Comparison of ENCODE assay signal across 20 cellular contexts in the genomic region with DNA sequence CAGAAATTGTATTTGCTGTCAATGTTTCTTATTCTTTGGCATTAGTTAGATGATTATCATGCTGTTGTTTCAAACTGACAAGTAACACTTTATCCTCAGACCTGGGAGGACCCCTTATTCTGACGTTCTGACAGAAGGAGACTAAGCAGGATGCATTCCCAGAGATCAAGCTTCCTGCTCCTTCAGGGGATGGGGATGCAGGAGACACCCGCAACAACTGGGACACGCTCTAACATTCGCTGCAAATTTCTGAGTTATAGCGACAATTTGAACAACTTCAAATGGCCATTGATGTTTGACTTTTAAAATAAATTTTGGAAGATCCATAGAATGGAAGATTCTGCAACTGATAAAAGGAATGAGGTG.
"Had no signal": no experiment of that assay in that cellular context is flagged by ENCODE, and none has a peak within 500 bp of the region (broad histone marks: within the 10 kb centered on the region; RNA-seq: fewer than 3 reads in every experiment).

No MANE protein-coding gene starts in this region.

- ATAC-seq: activated naive CD4-positive, alpha-beta T cell treated with anti-CD3 and anti-CD28 coated beads, Interleukin-2, amount 50 U/mL, for 72 hours; activated T-cell treated with anti-CD3 and anti-CD28 coated beads, Interleukin-2, amount 50 U/mL, for 4 hours; left cardiac atrium; mucosa of descending colon; pancreas; right lobe of liver; stimulated activated naive CD8-positive, alpha-beta T cell treated with anti-CD3 and anti-CD28 coated beads, Interleukin-15, amount 100 ng/mL, for 72 hours had no signal

- H3K27ac ChIP-seq: pancreas, right lobe of liver, suprapubic skin had no signal

- H3K4me3 Mint-ChIP-seq: activated T-cell treated with anti-CD3 and anti-CD28 coated beads, Interleukin-2, amount 50 U/mL, for 4 hours; naive B cell; stimulated activated naive CD8-positive, alpha-beta T cell treated with anti-CD3 and anti-CD28 coated beads, Interleukin-15, amount 100 ng/mL, for 72 hours had no signal

- H3K27ac Mint-ChIP-seq: activated naive CD4-positive, alpha-beta T cell treated with anti-CD3 and anti-CD28 coated beads, Interleukin-2, amount 50 U/mL, for 72 hours; naive B cell; stimulated activated naive CD8-positive, alpha-beta T cell treated with anti-CD3 and anti-CD28 coated beads, Interleukin-15, amount 100 ng/mL, for 72 hours had no signal

- H3K4me1 ChIP-seq: pancreas, right lobe of liver had no signal

- H3K9me3 ChIP-seq: mucosa of descending colon, pancreas, right lobe of liver, suprapubic skin had no signal

- DNase-seq: activated CD4-positive, alpha-beta T cell treated with anti-CD3 and anti-CD28 coated beads, Interleukin-2, amount 50 U/mL, for 1 hour; activated CD4-positive, CD25-positive, alpha-beta regulatory T cell treated with anti-CD3 and anti-CD28 coated beads, Interleukin-2, amount 50 U/mL, for 72 hours; activated CD8-positive, alpha-beta memory T cell treated with anti-CD3 and anti-CD28 coated beads, Interleukin-2, amount 50 U/mL, for 4 hours; activated gamma-delta T cell; activated T-cell treated with anti-CD3 and anti-CD28 coated beads, Interleukin-2, amount 50 U/mL, for 4 hours; amniotic stem cell; effector CD4-positive, alpha-beta T cell; left cardiac atrium; mesenchymal stem cell; mucosa of descending colon; naive B cell; pancreas; right lobe of liver; small intestine; stimulated activated CD4-positive, alpha-beta T cell treated with anti-CD3 and anti-CD28 coated beads, Interleukin-4, amount 100 ng/mL, for 1 hour; stimulated activated naive CD8-positive, alpha-beta T cell treated with anti-CD3 and anti-CD28 coated beads, Interleukin-15, amount 100 ng/mL, for 72 hours; T1000; trophoblast cell had no signal

- H3K36me3 ChIP-seq: pancreas, right lobe of liver, suprapubic skin had no signal

- H3K4me3 ChIP-seq: mucosa of descending colon, pancreas, right lobe of liver, suprapubic skin had no signal
